Comparison of ENCODE assay signal across 1 cellular context in genomic region chr1:244755673-244756072, GRCh38.
TF ChIP-seq lines count a peak whose summit lies in the region.

No MANE protein-coding gene starts in this region.

TF ChIP-seq in GM23338, 12 proteins besides CTCF, POLR2A, EP300 and RAD21 (continued from another document):
- no peak for TF ChIP-seq ZNF331 (CRISPR knock-in tag; IDR thresholded peaks at IDR 0.05; ENCODE audit: low read depth)
- no peak for TF ChIP-seq EZH2 (IDR thresholded peaks at IDR 0.05; ENCODE audit: low read depth, unreplicated experiment)
- no peak for TF ChIP-seq NANOG (IDR thresholded peaks at IDR 0.05; ENCODE audit: borderline replicate concordance)
